Comparison of ENCODE assay signal across 8 cellular contexts in genomic region chr3:58034738-58035511, GRCh38. TPM values are rescaled to one million over a fixed set of nuclear protein-coding genes. Genes with fewer than 3 reads are reported as not detected.
DNase-seq lines count a peak whose midpoint lies in the region; ATAC-seq, FAIRE-seq and TF ChIP-seq lines count a peak whose summit lies in the region.

No MANE protein-coding gene starts in this region.

- intact Hi-C loops in Right ventricle myocardium inferior (cut with DNase I), result no loop called here

- no peak for TF ChIP-seq POLR2A in GM12892 (IDR thresholded peaks at IDR 0.05; ENCODE audit: low read depth, low read length)

- peak overlapping the region; percentile 54 for H3K27ac Mint-ChIP-seq in astrocyte (ENCODE audit: unreplicated experiment)

- no peaks in the 10 kb centered on the region for H3K9me3 Mint-ChIP-seq in astrocyte (ENCODE audit: unreplicated experiment)

- peak; percentile 96 for ATAC-seq in GM21381 (IDR thresholded peaks at IDR 0.05; ENCODE audit: unreplicated experiment)
- ATAC-seq in HG03460 (IDR thresholded peaks at IDR 0.05; ENCODE audit: unreplicated experiment), result peak; percentile 97
- no peak for ATAC-seq in Right ventricle myocardium inferior

- no peaks in the 10 kb centered on the region for H3K27me3 Mint-ChIP-seq in astrocyte (ENCODE audit: low read depth, unreplicated experiment)

- peaks cover 64% of the 10 kb centered on the region for H3K4me1 Mint-ChIP-seq in astrocyte (ENCODE audit: low read depth, unreplicated experiment)

- H3K4me2 ChIP-seq in astrocyte (ENCODE audit: low read length), result peak overlapping the region; percentile 7

- FAIRE-seq in GM12892 (lab: Jason Lieb, UNC) (peak; percentile 92), astrocyte (lab: Jason Lieb, UNC) (no peak)

- H3K9me3 ChIP-seq in astrocyte (ENCODE audit: insufficient read depth, low read depth, low read length), result no peaks in the 10 kb centered on the region

- H3K36me3 Mint-ChIP-seq in astrocyte (ENCODE audit: low read depth, unreplicated experiment), result peaks cover 8% of the 10 kb centered on the region

- no peak for TF ChIP-seq CTCF in astrocyte (IDR thresholded peaks at IDR 0.05; ENCODE audit: insufficient read depth, low read depth, low read length)

- no peaks in the 10 kb centered on the region for H3K36me3 ChIP-seq in astrocyte (ENCODE audit: insufficient read depth, low read length)

- H3K9ac ChIP-seq in astrocyte (ENCODE audit: low read length), result no peak overlapping the region

- H3K27me3 ChIP-seq in astrocyte (ENCODE audit: insufficient read depth, low read length), result no peaks in the 10 kb centered on the region

- H3K79me2 ChIP-seq in astrocyte (ENCODE audit: insufficient read depth, low read length), result peaks cover 98% of the 10 kb centered on the region

- H3K4me3 Mint-ChIP-seq in astrocyte (ENCODE audit: unreplicated experiment), result no peak overlapping the region

- DNase-seq in GM12892 (ENCODE audit: insufficient read length) (peak; percentile 58), astrocyte (ENCODE audit: low read depth) (no peak), Right ventricle myocardium inferior (ENCODE audit: missing footprints) (no peak), NCI-H187 treated with DMSO at 0.1 percent for 48 hours (lab: John Stamatoyannopoulos, UW) (no peak), SKM-1 (lab: John Stamatoyannopoulos, UW; ENCODE audit: unreplicated experiment) (no peak)
- DNase-seq in stimulated activated CD4-positive, alpha-beta T cell treated with anti-CD3 and anti-CD28 coated beads, TNF-alpha, amount 100 ng/mL, for 24 hours (ENCODE audit: low read depth in 3 of 3), result peak in 2 of 3 experiments; percentile 11 to 25

- peaks cover 95% of the 10 kb centered on the region for H4K20me1 ChIP-seq in astrocyte (ENCODE audit: insufficient read depth, low read length)

- H3K4me3 ChIP-seq in astrocyte (ENCODE audit: insufficient read depth, low read depth, low read length), result no peak overlapping the region

- peaks cover 26% of the 10 kb centered on the region for H3K4me1 ChIP-seq in astrocyte (ENCODE audit: insufficient read depth, low read length)

- no peak overlapping the region for H2AFZ ChIP-seq in astrocyte (ENCODE audit: low read depth, low read length)

- no peak overlapping the region for H3K27ac ChIP-seq in astrocyte (ENCODE audit: low read depth, low read length)

RNA-seq across cellular contexts. Expression of gene FLNB, which starts 26.7 kb away (rescaled TPM):
- polyA plus RNA-seq in GM12892 (2012; ENCODE audit: missing spikeins), result 20.4 TPM
- total RNA-seq in astrocyte (434 and 521 TPM in 2 replicates), Right ventricle myocardium inferior (32.1 TPM)

Comparison
In these comparisons a context has a peak if more than half of its experiments do, and no peak if none do; other contexts are left out.
1. DNase-seq: peak in GM12892 (single experiment) and stimulated activated CD4-positive, alpha-beta T cell treated with anti-CD3 and anti-CD28 coated beads, TNF-alpha, amount 100 ng/mL, for 24 hours (2 of 3); none in astrocyte (single experiment), Right ventricle myocardium inferior (single experiment), NCI-H187 treated with DMSO at 0.1 percent for 48 hours (single experiment) and SKM-1 (single experiment).
2. RNA of gene FLNB, which starts 26.7 kb away (total RNA-seq): 434 to 521 TPM in astrocyte; 32.1 TPM in Right ventricle myocardium inferior (single experiment); every median in the first group is over 10 times any median in the second.